Comparison of ENCODE assay signal across 15 cellular contexts in genomic region chr3:73509066-73509465, GRCh38.
DNase-seq lines count a peak whose midpoint lies in the region; ATAC-seq and TF ChIP-seq lines count a peak whose summit lies in the region.
"Had no signal": no experiment of that assay in that cellular context is flagged by ENCODE, and none has a peak within 500 bp of the region (broad histone marks: within the 10 kb centered on the region; RNA-seq: fewer than 3 reads in every experiment).

No MANE protein-coding gene starts in this region.

- peak overlapping the region; percentile 52 for H3K27ac Mint-ChIP-seq in mesothelial cell of epicardium
- H3K27ac Mint-ChIP-seq: memory B cell had no signal

- H3K4me3 Mint-ChIP-seq in mesothelial cell of epicardium = no peak overlapping the region
- H3K4me3 Mint-ChIP-seq: memory B cell, neural crest cell had no signal

- no peak overlapping the region for H3K4me3 ChIP-seq in colonic mucosa
- peak overlapping the region in 1 of 2 donors; percentile 29 for H3K4me3 ChIP-seq in stomach smooth muscle (ENCODE audit: low read length in 2 of 2)
- no peak overlapping the region for H3K4me3 ChIP-seq in MM.1S (ENCODE audit: low read length)
- H3K4me3 ChIP-seq in Peyer's patch = no peak overlapping the region
- H3K4me3 ChIP-seq: testis had no signal

- H3K4me2 ChIP-seq in MM.1S (ENCODE audit: low read depth, low read length) = no peak overlapping the region
- H3K4me2 ChIP-seq: KMS-11 had no signal

- H3K9me3 Mint-ChIP-seq in mesothelial cell of epicardium = no peaks in the 10 kb centered on the region
- H3K9me3 Mint-ChIP-seq: memory B cell, neural crest cell had no signal

- no peaks in the 10 kb centered on the region for H3K9me2 ChIP-seq in MM.1S (replicated peaks; ENCODE audit: insufficient read depth, low read length)

- peaks cover 55% of the 10 kb centered on the region for H3K4me1 Mint-ChIP-seq in mesothelial cell of epicardium
- H3K4me1 Mint-ChIP-seq: memory B cell had no signal

- H3K9me3 ChIP-seq in colonic mucosa = no peaks in the 10 kb centered on the region
- no peaks in the 10 kb centered on the region for H3K9me3 ChIP-seq in stomach smooth muscle (ENCODE audit: control insufficient read depth in 2 of 2, low read length in 2 of 2)
- no peaks in the 10 kb centered on the region for H3K9me3 ChIP-seq in MM.1S (replicated peaks; ENCODE audit: insufficient read depth, low read length)
- no peaks in the 10 kb centered on the region for H3K9me3 ChIP-seq in Peyer's patch
- H3K9me3 ChIP-seq: testis had no signal

- no peaks in the 10 kb centered on the region for H3K36me3 Mint-ChIP-seq in mesothelial cell of epicardium
- H3K36me3 Mint-ChIP-seq: memory B cell had no signal

- H3K79me2 ChIP-seq in MM.1S (ENCODE audit: low read length) = no peaks in the 10 kb centered on the region

- H3K27me3 Mint-ChIP-seq in mesothelial cell of epicardium (ENCODE audit: low read depth) = no peaks in the 10 kb centered on the region

- DNase-seq in NCI-H69 (lab: John Stamatoyannopoulos, UW) (peak; percentile 40), colonic mucosa (no peak), mesothelial cell of epicardium (ENCODE audit: low spot score in 2 of 2, unreplicated experiment in 2 of 2) (no peak), foreskin keratinocyte (no peak), MM.1S (no peak), Peyer's patch (no peak), DMS153 treated with DMSO at 0.1 percent for 48 hours (lab: John Stamatoyannopoulos, UW; ENCODE audit: unreplicated experiment) (no peak)
- DNase-seq: activated effector memory CD4-positive, alpha-beta T cell treated with anti-CD3 and anti-CD28 coated beads, Interleukin-2, amount 50 U/mL, for 16 hours; cerebellar nuclear complex; effector memory CD4-positive, alpha-beta T cell had no signal

- no peaks in the 10 kb centered on the region for H3F3A ChIP-seq in MM.1S (ENCODE audit: insufficient read depth, low read length)

- H3K27ac ChIP-seq in colonic mucosa = peak overlapping the region; percentile 34
- peak overlapping the region; percentile 97 for H3K27ac ChIP-seq in stomach smooth muscle (ENCODE audit: low read length)
- no peak overlapping the region for H3K27ac ChIP-seq in foreskin keratinocyte
- no peak overlapping the region for H3K27ac ChIP-seq in MM.1S (ENCODE audit: low read length)
- peak overlapping the region in 2 of 4 donors; percentile 4 to 75 for H3K27ac ChIP-seq in Peyer's patch
- H3K27ac ChIP-seq: KMS-11, testis had no signal

- H3K4me1 ChIP-seq in colonic mucosa (peaks cover 13% of the 10 kb centered on the region), stomach smooth muscle (ENCODE audit: control insufficient read depth, insufficient read depth, low read length) (peaks cover 58% of the 10 kb centered on the region), foreskin keratinocyte (no peaks in the 10 kb centered on the region), MM.1S (ENCODE audit: low read length) (peaks cover 18% of the 10 kb centered on the region), Peyer's patch (peaks cover 0 to 28% (median 2%) of the 10 kb centered on the region in 4 donors)
- H3K4me1 ChIP-seq: testis had no signal

- H3K9ac ChIP-seq in colonic mucosa (ENCODE audit: low read depth in 2 of 2, low read length in 2 of 2) (no peak overlapping the region), stomach smooth muscle (ENCODE audit: low read length in 2 of 2) (peak overlapping the region in 1 of 2 donors; percentile 55), MM.1S (ENCODE audit: low read length) (no peak overlapping the region)
- H3K9ac ChIP-seq: KMS-11 had no signal

- no peak overlapping the region for H2AFZ ChIP-seq in MM.1S (ENCODE audit: low read length)

- ATAC-seq in foreskin keratinocyte = no peak

- H4K20me1 ChIP-seq in MM.1S (ENCODE audit: insufficient read depth, low read length) = no peaks in the 10 kb centered on the region

- TF ChIP-seq CTCF in colonic mucosa (IDR thresholded peaks at IDR 0.05) = no peak
- no peak for TF ChIP-seq CTCF in mesothelial cell of epicardium (IDR thresholded peaks at IDR 0.05; ENCODE audit: unreplicated experiment)
- TF ChIP-seq CTCF in foreskin keratinocyte (conservative IDR thresholded peaks at IDR 0.05) = no peak
- no peak for TF ChIP-seq CTCF in MM.1S (IDR thresholded peaks at IDR 0.05; ENCODE audit: low read length)
- TF ChIP-seq CTCF in Peyer's patch (IDR thresholded peaks at IDR 0.05) = no peak

- intact Hi-C loops in colonic mucosa (cut with DNase I) = loop anchor here (2.0 to 5.0 kb wide), 3 partner anchors 63 to 340 kb away; partner anchors contain the start of gene PDZRN3

- no peaks in the 10 kb centered on the region for H3K36me3 ChIP-seq in colonic mucosa
- no peaks in the 10 kb centered on the region for H3K36me3 ChIP-seq in stomach smooth muscle (ENCODE audit: control insufficient read depth in 2 of 2, insufficient read depth in 2 of 2, low read length in 2 of 2)
- H3K36me3 ChIP-seq in MM.1S (replicated peaks; ENCODE audit: insufficient read depth, low read length) = no peaks in the 10 kb centered on the region
- no peaks in the 10 kb centered on the region for H3K36me3 ChIP-seq in Peyer's patch

- no peaks in the 10 kb centered on the region for H3K27me3 ChIP-seq in colonic mucosa
- H3K27me3 ChIP-seq in stomach smooth muscle (ENCODE audit: control insufficient read depth in 1 of 2, insufficient read depth in 2 of 2, low read length in 2 of 2) = no peaks in the 10 kb centered on the region
- H3K27me3 ChIP-seq in foreskin keratinocyte = peaks cover 3% of the 10 kb centered on the region
- no peaks in the 10 kb centered on the region for H3K27me3 ChIP-seq in MM.1S (replicated peaks; ENCODE audit: insufficient read depth, low read length)
- H3K27me3 ChIP-seq in Peyer's patch = no peaks in the 10 kb centered on the region
- H3K27me3 ChIP-seq: testis had no signal

- TF ChIP-seq POLR2A in Peyer's patch (IDR thresholded peaks at IDR 0.05) = no peak

Comparison
In these comparisons a context has a peak if more than half of its experiments do, and no peak if none do; other contexts are left out.
1. H3K27ac ChIP-seq: peak in colonic mucosa (single experiment) and stomach smooth muscle (single experiment); none in foreskin keratinocyte (single experiment) and MM.1S (single experiment).